In the genomic region with DNA sequence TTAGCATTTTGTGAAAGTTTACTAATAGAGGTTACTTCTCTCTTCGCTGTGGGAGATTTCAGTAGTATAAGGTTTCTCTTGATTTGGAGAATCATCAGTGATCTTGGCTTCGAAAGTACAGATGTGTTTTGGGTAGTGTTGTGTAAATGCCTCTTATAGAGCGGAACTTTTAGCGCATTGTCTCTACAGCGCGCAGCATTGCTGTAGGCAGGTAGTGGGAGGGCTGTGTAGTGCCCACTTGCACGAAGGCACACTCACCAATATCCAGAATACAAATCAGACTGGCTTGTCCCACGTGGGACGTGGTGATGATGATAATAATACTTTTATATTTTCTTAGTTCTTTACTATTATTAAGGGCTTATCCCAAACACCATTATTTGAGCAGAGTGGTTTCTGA, we compare ENCODE assay signal across 8 cellular contexts. TPM values are rescaled to one million over a fixed set of nuclear protein-coding genes. Genes with fewer than 3 reads are reported as not detected.
DNase-seq lines count a peak whose midpoint lies in the region; ATAC-seq and TF ChIP-seq lines count a peak whose summit lies in the region.

No MANE protein-coding gene starts in this region.

- DNase-seq in right cardiac atrium (no peak), cardiac septum (ENCODE audit: low spot score) (no peak), mesenchymal stem cell (no peak), upper lobe of right lung (no peak), mucosa of gallbladder (ENCODE audit: low spot score) (no peak), NCI-H2107 treated with DMSO at 0.1 percent for 48 hours (lab: John Stamatoyannopoulos, UW; ENCODE audit: unreplicated experiment) (no peak)
- DNase-seq in activated naive CD4-positive, alpha-beta T cell treated with anti-CD3 and anti-CD28 coated beads, Interleukin-2, amount 50 U/mL, for 16 hours = peak; percentile 45

- no peak overlapping the region for H4K91ac ChIP-seq in mesenchymal stem cell (ENCODE audit: low read length)

- ATAC-seq in right cardiac atrium (no peak), upper lobe of right lung (no peak), HG03280 (IDR thresholded peaks at IDR 0.05; ENCODE audit: unreplicated experiment) (no peak)

- no peak overlapping the region for H3K4ac ChIP-seq in mesenchymal stem cell (ENCODE audit: low read depth in 1 of 2, low read length in 2 of 2)

- H3K4me3 ChIP-seq in right cardiac atrium (ENCODE audit: low read length) (peak overlapping the region; percentile 92), mesenchymal stem cell (ENCODE audit: insufficient read depth in 1 of 2, low read depth in 1 of 2, low read length in 2 of 2) (peak overlapping the region in 1 of 2 experiments; percentile 90), upper lobe of right lung (peak overlapping the region; percentile 73)

- H2BK15ac ChIP-seq in mesenchymal stem cell (ENCODE audit: low read depth, poor library complexity, severe bottlenecking) = no peak overlapping the region

- H3K27me3 ChIP-seq in right cardiac atrium (ENCODE audit: control insufficient read depth, insufficient read depth) (no peaks in the 10 kb centered on the region), mesenchymal stem cell (ENCODE audit: control insufficient read depth in 1 of 2, insufficient read depth in 1 of 2, low read length in 2 of 2) (peaks cover 0 to 13% of the 10 kb centered on the region in 2 experiments), upper lobe of right lung (no peaks in the 10 kb centered on the region)

- intact Hi-C loops in right cardiac atrium (cut with DNase I) (loop anchor here in 1 of 4 donors (10.0 kb wide), 2 partner anchors 149 to 299 kb away; a partner anchor contains a TSS), cardiac septum (cut with DNase I) (loop anchor here (10.0 kb wide), 2 partner anchors 229 to 599 kb away; no protein-coding TSS in a partner anchor), upper lobe of right lung (cut with DNase I) (loop anchor here (10.0 kb wide), 1 partner anchor 299 kb away; a partner anchor contains a TSS)

- no peak for TF ChIP-seq CTCF in upper lobe of right lung (IDR thresholded peaks at IDR 0.05)

- no peak overlapping the region for H2BK12ac ChIP-seq in mesenchymal stem cell (ENCODE audit: low read length in 2 of 2)

- H3K9ac ChIP-seq in mesenchymal stem cell (ENCODE audit: low read length) = peak overlapping the region; percentile 89

- no peaks in the 10 kb centered on the region for H3K36me3 ChIP-seq in mesenchymal stem cell (ENCODE audit: control insufficient read depth in 1 of 2, insufficient read depth in 2 of 2, low read depth in 1 of 2, low read length in 2 of 2)
- H3K36me3 ChIP-seq in upper lobe of right lung = no peaks in the 10 kb centered on the region

- no peak overlapping the region for H2AFZ ChIP-seq in mesenchymal stem cell (ENCODE audit: low read depth, low read length)

- no peak overlapping the region for H4K8ac ChIP-seq in mesenchymal stem cell (ENCODE audit: low read length)

- H3K4me2 ChIP-seq in mesenchymal stem cell (ENCODE audit: low read length, poor library complexity, severe bottlenecking) = no peak overlapping the region

- H2BK5ac ChIP-seq in mesenchymal stem cell (ENCODE audit: low read depth, low read length, poor library complexity, severe bottlenecking) = no peak overlapping the region

- H3K14ac ChIP-seq in mesenchymal stem cell (ENCODE audit: low read length in 2 of 2) = no peak overlapping the region

- H2BK120ac ChIP-seq in mesenchymal stem cell (ENCODE audit: low read depth, low read length) = no peak overlapping the region

- H2AK5ac ChIP-seq in mesenchymal stem cell (ENCODE audit: low read length, severe bottlenecking) = no peak overlapping the region

- no peak overlapping the region for H3K27ac ChIP-seq in right cardiac atrium (ENCODE audit: low read length)
- no peak overlapping the region for H3K27ac ChIP-seq in mesenchymal stem cell (ENCODE audit: low read length, poor library complexity, severe bottlenecking)
- no peak overlapping the region for H3K27ac ChIP-seq in upper lobe of right lung

- H3K4me1 ChIP-seq in right cardiac atrium (ENCODE audit: control insufficient read depth, insufficient read depth, low read length) (peaks cover 1% of the 10 kb centered on the region), mesenchymal stem cell (ENCODE audit: control insufficient read depth, insufficient read depth, low read depth, low read length) (peaks cover 5% of the 10 kb centered on the region), upper lobe of right lung (peaks cover 26% of the 10 kb centered on the region)

- H3K79me1 ChIP-seq in mesenchymal stem cell (replicated peaks; ENCODE audit: low read length, poor library complexity, severe bottlenecking) = peaks cover 20% of the 10 kb centered on the region

- WGBS in right cardiac atrium = 82% methylated on average over 9 of the region's 9 CpGs
- WGBS in mesenchymal stem cell = 79% methylated on average over 2 of the region's 9 CpGs

- no peak overlapping the region for H3K23ac ChIP-seq in mesenchymal stem cell (ENCODE audit: low read length in 2 of 2)

- H3K9me3 ChIP-seq in right cardiac atrium (ENCODE audit: control insufficient read depth, low read length) (no peaks in the 10 kb centered on the region), mesenchymal stem cell (ENCODE audit: control insufficient read depth, low read length) (no peaks in the 10 kb centered on the region), upper lobe of right lung (no peaks in the 10 kb centered on the region)

- no peak overlapping the region for H3K18ac ChIP-seq in mesenchymal stem cell (ENCODE audit: low read depth in 1 of 2, low read length in 2 of 2)

RNA-seq across cellular contexts. Expression of a gene that starts 51.4 kb away (rescaled TPM):
- 1 to 10 TPM; 4.3 to 8.5 (median 6.4) TPM for total RNA-seq in right cardiac atrium
- 3.6 TPM for polyA plus RNA-seq in right cardiac atrium
- 2.3 TPM for total RNA-seq in cardiac septum
- polyA plus RNA-seq in mesenchymal stem cell (2013, experiment 1 of 2) = 0.06 TPM
- 0.05 TPM for polyA plus RNA-seq in mesenchymal stem cell (2013, experiment 2 of 2)
- 0.35 TPM for total RNA-seq in upper lobe of right lung
- 12.1 TPM for total RNA-seq in mucosa of gallbladder
